13 cellular contexts compared by ENCODE assay signal in the genomic region with DNA sequence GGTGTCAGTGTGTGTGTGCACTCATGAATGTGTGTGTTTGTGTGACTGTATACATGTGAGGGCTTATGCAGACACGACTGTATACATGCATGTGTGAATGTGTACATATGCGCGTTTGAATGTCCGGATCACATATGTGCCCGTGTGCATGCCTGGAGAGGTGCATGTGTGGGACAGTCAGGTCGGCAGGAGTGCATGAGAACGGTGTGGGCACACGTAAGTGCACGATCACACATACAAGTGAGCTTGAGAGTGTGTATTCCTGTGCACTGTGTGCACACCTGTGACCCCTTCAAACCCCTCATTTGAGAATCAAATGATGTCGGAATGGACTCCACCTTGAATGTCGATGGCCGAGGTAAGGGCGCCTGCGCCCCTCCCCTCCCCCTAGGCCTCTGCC. TPM values are rescaled to one million over a fixed set of nuclear protein-coding genes. Genes with fewer than 3 reads are reported as not detected.
DNase-seq lines count a peak whose midpoint lies in the region; ATAC-seq and TF ChIP-seq lines count a peak whose summit lies in the region.
"Had no signal": no experiment of that assay in that cellular context is flagged by ENCODE, and none has a peak within 500 bp of the region (broad histone marks: within the 10 kb centered on the region; RNA-seq: fewer than 3 reads in every experiment).

No MANE protein-coding gene starts in this region.

- no peak overlapping the region for H3K9ac ChIP-seq in HUES64 (ENCODE audit: low read depth, low read length)
- no peak overlapping the region for H3K9ac ChIP-seq in colonic mucosa (ENCODE audit: low read depth in 2 of 2, low read length in 2 of 2)
- H3K9ac ChIP-seq: SK-N-SH had no signal

- no peak overlapping the region for H3K4me2 ChIP-seq in osteoblast (ENCODE audit: insufficient read depth, low read length)

- H3K27me3 Mint-ChIP-seq in T-helper 1 cell treated with Interleukin-12 subunit alpha and Interleukin-12 subunit beta and Interleukin-4 antibody, amounts not matched to agents 30 μg/mL and 1 μg/mL, for 36 hours (ENCODE audit: low read depth), result peaks cover 86% of the 10 kb centered on the region

- H3K36me3 Mint-ChIP-seq in T-helper 1 cell treated with Interleukin-12 subunit alpha and Interleukin-12 subunit beta and Interleukin-4 antibody, amounts not matched to agents 30 μg/mL and 1 μg/mL, for 36 hours (ENCODE audit: low read depth), result no peaks in the 10 kb centered on the region

- 55% methylated on average over 14 of the region's 14 CpGs for WGBS in HUES64

- H2AFZ ChIP-seq in osteoblast (ENCODE audit: low read length), result no peak overlapping the region

- H4K20me1 ChIP-seq in osteoblast (ENCODE audit: insufficient read depth, low read length), result no peaks in the 10 kb centered on the region

- no peaks in the 10 kb centered on the region for H3K9me3 ChIP-seq in HUES64 (ENCODE audit: insufficient read depth, low read depth, low read length)
- H3K9me3 ChIP-seq in colonic mucosa, result no peaks in the 10 kb centered on the region
- no peaks in the 10 kb centered on the region for H3K9me3 ChIP-seq in osteoblast (ENCODE audit: low read depth, low read length)
- H3K9me3 ChIP-seq: mucosa of descending colon, SK-N-SH had no signal

- DNase-seq in T-helper 1 cell (no peak), colonic mucosa (no peak), osteoblast (ENCODE audit: insufficient read length, low spot score, missing footprints) (peak; percentile 77), NCI-H1436 treated with DMSO at 0.1 percent for 48 hours (lab: John Stamatoyannopoulos, UW) (no peak)
- DNase-seq: NCI-H1092, NCI-H524 treated with DMSO at 0.1 percent for 48 hours had no signal

- H3K4me3 ChIP-seq in HUES64 (ENCODE audit: low read length) (peak overlapping the region; percentile 68; the same call in 1 of the 2 replicates), colonic mucosa (peak overlapping the region; percentile 47), osteoblast (ENCODE audit: insufficient read depth, low read length) (no peak overlapping the region)
- H3K4me3 ChIP-seq: mucosa of descending colon had no signal

- H3K36me3 ChIP-seq in HUES64 (ENCODE audit: insufficient read depth, low read length), result no peaks in the 10 kb centered on the region
- H3K36me3 ChIP-seq in colonic mucosa, result no peaks in the 10 kb centered on the region
- no peaks in the 10 kb centered on the region for H3K36me3 ChIP-seq in osteoblast (ENCODE audit: insufficient read depth, low read length)

- H3K9me3 Mint-ChIP-seq in T-helper 1 cell treated with Interleukin-12 subunit alpha and Interleukin-12 subunit beta and Interleukin-4 antibody, amounts not matched to agents 30 μg/mL and 1 μg/mL, for 36 hours, result no peaks in the 10 kb centered on the region

- peak overlapping the region; percentile 76 for H3K4me3 Mint-ChIP-seq in T-helper 1 cell treated with Interleukin-12 subunit alpha and Interleukin-12 subunit beta and Interleukin-4 antibody, amounts not matched to agents 30 μg/mL and 1 μg/mL, for 36 hours

- no peak for ATAC-seq in GM19035 (IDR thresholded peaks at IDR 0.05; ENCODE audit: unreplicated experiment)
- no peak for ATAC-seq in GM19397 (IDR thresholded peaks at IDR 0.05; ENCODE audit: unreplicated experiment)

- H3K27ac Mint-ChIP-seq in T-helper 1 cell treated with Interleukin-12 subunit alpha and Interleukin-12 subunit beta and Interleukin-4 antibody, amounts not matched to agents 30 μg/mL and 1 μg/mL, for 36 hours, result no peak overlapping the region

- H3K27me3 ChIP-seq in HUES64 (ENCODE audit: insufficient read depth, low read length) (peaks cover 64% of the 10 kb centered on the region), colonic mucosa (peaks cover 48% of the 10 kb centered on the region), osteoblast (ENCODE audit: insufficient read depth, low read length) (peaks cover 67% of the 10 kb centered on the region)

- H3K27ac ChIP-seq in HUES64 (ENCODE audit: low read depth, low read length) (no peak overlapping the region), colonic mucosa (no peak overlapping the region), osteoblast (ENCODE audit: low read depth, low read length) (no peak overlapping the region)

- no peaks in the 10 kb centered on the region for H3K79me2 ChIP-seq in osteoblast (ENCODE audit: insufficient read depth, low read length)

- no peak for TF ChIP-seq CTCF in colonic mucosa (IDR thresholded peaks at IDR 0.05)
- TF ChIP-seq CTCF in osteoblast (IDR thresholded peaks at IDR 0.05; ENCODE audit: extremely low read depth, low read depth, low read length), result no peak

- peaks cover 13% of the 10 kb centered on the region for H3K4me1 Mint-ChIP-seq in T-helper 1 cell treated with Interleukin-12 subunit alpha and Interleukin-12 subunit beta and Interleukin-4 antibody, amounts not matched to agents 30 μg/mL and 1 μg/mL, for 36 hours (ENCODE audit: low read depth)

- intact Hi-C loops in colonic mucosa (cut with DNase I), result no loop called here

- H3K4me1 ChIP-seq in HUES64 (ENCODE audit: insufficient read depth, low read length) (peaks cover 12% of the 10 kb centered on the region), colonic mucosa (peaks cover 16% of the 10 kb centered on the region), osteoblast (ENCODE audit: insufficient read depth, low read length) (peaks cover 5% of the 10 kb centered on the region)

RNA-seq across cellular contexts. Expression of gene NGFR, which starts 0.7 kb away (rescaled TPM):
- 9.9 TPM for polyA plus RNA-seq in HUES64 (2013, experiment 1 of 2)
- polyA plus RNA-seq in HUES64 (2013, experiment 2 of 2), result 16.5 TPM
- 1 to 10 TPM in 1 of 2 donors, under 1 TPM in 1; 0.49 to 2.7 TPM for total RNA-seq in colonic mucosa
- total RNA-seq in osteoblast, result under 0.01 and 0.29 TPM in 2 replicates
- total RNA-seq: epithelial cell of proximal tubule had no signal
